In the genomic region with DNA sequence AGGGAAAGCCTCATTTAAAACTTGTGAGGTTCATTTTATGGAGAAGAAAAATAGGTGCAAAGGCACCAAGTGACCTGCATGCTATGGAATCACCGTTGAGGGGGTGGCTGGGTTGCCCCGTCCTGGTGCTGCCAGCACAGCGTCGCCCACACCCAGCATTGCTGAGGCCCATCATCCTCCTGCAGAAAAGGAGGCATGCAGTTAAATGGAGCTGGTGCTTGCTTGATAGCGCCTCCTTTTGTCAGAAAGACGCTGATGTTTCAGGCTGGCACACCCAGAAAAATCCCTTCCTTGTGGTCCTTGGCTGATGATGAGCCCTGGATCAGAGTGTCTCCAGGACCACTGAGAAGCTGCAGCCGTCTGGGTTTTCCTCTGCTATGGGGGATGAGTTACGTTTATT, we compare ENCODE assay signal across 16 cellular contexts. TPM values are rescaled to one million over a fixed set of nuclear protein-coding genes. Genes with fewer than 3 reads are reported as not detected.
DNase-seq lines count a peak whose midpoint lies in the region; ATAC-seq and TF ChIP-seq lines count a peak whose summit lies in the region.
"Had no signal": no experiment of that assay in that cellular context is flagged by ENCODE, and none has a peak within 500 bp of the region (broad histone marks: within the 10 kb centered on the region; RNA-seq: fewer than 3 reads in every experiment).

No MANE protein-coding gene starts in this region.

- no peak for TF ChIP-seq POLR2A in gastrocnemius medialis (IDR thresholded peaks at IDR 0.05)

- H3K36me3 Mint-ChIP-seq in CD4-positive, alpha-beta memory T cell, result peaks cover 30 to 43% of the 10 kb centered on the region in 2 donors

- peak overlapping the region in 5 of 7 donors; percentile 17 to 95 (median 25) for H3K27ac Mint-ChIP-seq in CD4-positive, alpha-beta memory T cell

- WGBS in GM23248 (ENCODE audit: low coverage in 1 of 2, low lambda C conversion rate in 2 of 2, missing lambda C conversion rate in 2 of 2), 2 experiments, result 78 to 80% methylated on average over 8 of the region's 8 CpGs

- H3K4me2 ChIP-seq in PC-3 (ENCODE audit: low read length) (no peak overlapping the region), GM23248 (ENCODE audit: unreplicated experiment) (no peak overlapping the region)

- H3F3A ChIP-seq in PC-3 (ENCODE audit: low read length, unreplicated experiment), result no peaks in the 10 kb centered on the region
- peaks cover 25% of the 10 kb centered on the region for H3F3A ChIP-seq in GM23248 (ENCODE audit: insufficient read depth)

- H3K9me3 ChIP-seq in CD4-positive, alpha-beta memory T cell (ENCODE audit: control insufficient read depth in 1 of 2, low read length in 2 of 2), result no peaks in the 10 kb centered on the region
- H3K9me3 ChIP-seq in PC-3 (ENCODE audit: low read length), result no peaks in the 10 kb centered on the region
- H3K9me3 ChIP-seq in GM23248 (ENCODE audit: low read depth), result no peaks in the 10 kb centered on the region
- H3K9me3 ChIP-seq in effector memory CD4-positive, alpha-beta T cell (ENCODE audit: control insufficient read depth, low read length), result no peaks in the 10 kb centered on the region
- H3K9me3 ChIP-seq in gastrocnemius medialis, result no peaks in the 10 kb centered on the region

- CTCF ChIA-PET in CD4-positive, alpha-beta memory T cell (lab: Charles Lee; ENCODE audit: partially characterized antibody), result no interaction called here
- CTCF ChIA-PET in PC-3 (lab: Charles Lee), result interaction anchor here (0.6 kb wide), 1 partner anchor 35 kb away, joined by 3 read pairs; no protein-coding TSS in a partner anchor

- no TSS peak for BruUV-seq in PC-3 (replicated peaks; lab: Mats Ljungman, UMichigan)

- TF ChIP-seq CTCF in GM12875 (IDR thresholded peaks at IDR 0.05; ENCODE audit: borderline replicate concordance, insufficient read depth, low read depth, low read length), result 0 out of 2 replicates have a peak, but pooled peaks have one; percentile 7
- peak; percentile 31; the same call in 1 of the 2 replicates for TF ChIP-seq CTCF in PC-3 (conservative IDR thresholded peaks at IDR 0.05; ENCODE audit: low read depth, low read length)
- peak; percentile 9 for TF ChIP-seq CTCF in epithelial cell of proximal tubule (conservative IDR thresholded peaks at IDR 0.05; ENCODE audit: low read depth, low read length)
- TF ChIP-seq CTCF in gastrocnemius medialis (IDR thresholded peaks at IDR 0.05 in 4 of 5, conservative IDR thresholded peaks at IDR 0.05 in 1 of 5), result no peak

- peaks cover 0 to 2% (median 0%) of the 10 kb centered on the region in 8 donors for H3K9me3 Mint-ChIP-seq in CD4-positive, alpha-beta memory T cell
- H3K9me3 Mint-ChIP-seq: CD4-positive, CD25-positive, alpha-beta regulatory T cell had no signal

- no peaks in the 10 kb centered on the region for H3K27me3 Mint-ChIP-seq in CD4-positive, alpha-beta memory T cell
- H3K27me3 Mint-ChIP-seq: CD4-positive, CD25-positive, alpha-beta regulatory T cell had no signal

- no peak overlapping the region for H3K4me3 ChIP-seq in CD4-positive, alpha-beta memory T cell (ENCODE audit: low read length in 2 of 2)
- no peak overlapping the region for H3K4me3 ChIP-seq in GM12875 (ENCODE audit: low read depth, low read length)
- no peak overlapping the region for H3K4me3 ChIP-seq in PC-3 (ENCODE audit: low read length)
- H3K4me3 ChIP-seq in epithelial cell of proximal tubule (ENCODE audit: low read depth, low read length), result no peak overlapping the region
- H3K4me3 ChIP-seq in GM23248, result no peak overlapping the region
- H3K4me3 ChIP-seq in effector memory CD4-positive, alpha-beta T cell (ENCODE audit: insufficient read depth, low read depth, low read length, poor library complexity, severe bottlenecking), result no peak overlapping the region
- H3K4me3 ChIP-seq in gastrocnemius medialis, result no peak overlapping the region
- H3K4me3 ChIP-seq: coronary artery had no signal

- no peak overlapping the region for H2AFZ ChIP-seq in PC-3 (ENCODE audit: low read length)
- no peak overlapping the region for H2AFZ ChIP-seq in GM23248

- H3K79me2 ChIP-seq in PC-3 (ENCODE audit: low read length), result no peaks in the 10 kb centered on the region
- H3K79me2 ChIP-seq in GM23248 (ENCODE audit: insufficient read depth), result no peaks in the 10 kb centered on the region

- intact Hi-C loops in CD4-positive, alpha-beta memory T cell (cut with micrococcal nuclease), result no loop called here
- intact Hi-C loops in PC-3 (cut with micrococcal nuclease), result no loop called here
- intact Hi-C loops in gastrocnemius medialis (cut with DNase I; ENCODE audit: low total_unique reads), result no loop called here

- peaks cover 22% of the 10 kb centered on the region for H3K4me1 ChIP-seq in CD4-positive, alpha-beta memory T cell (ENCODE audit: insufficient read depth, low read length)
- H3K4me1 ChIP-seq in PC-3 (ENCODE audit: insufficient read depth, low read length) (peaks cover 9% of the 10 kb centered on the region), GM23248 (ENCODE audit: insufficient read depth) (peaks cover 22% of the 10 kb centered on the region), gastrocnemius medialis (peaks cover 11 to 17% of the 10 kb centered on the region in 2 donors)
- H3K4me1 ChIP-seq in effector memory CD4-positive, alpha-beta T cell (ENCODE audit: control insufficient read depth, insufficient read depth, low read length, poor library complexity, severe bottlenecking), result peaks cover 9% of the 10 kb centered on the region

- DNase-seq in CD4-positive, alpha-beta memory T cell, result no peak
- peak; percentile 8 for DNase-seq in PC-3
- DNase-seq in epithelial cell of proximal tubule (ENCODE audit: low read depth), result no peak
- DNase-seq in GM23248, result no peak
- DNase-seq in SK-N-DZ (ENCODE audit: low spot score), result no peak
- DNase-seq in effector memory CD4-positive, alpha-beta T cell, result no peak
- DNase-seq in gastrocnemius medialis, result no peak
- DNase-seq: IMR-90, midbrain, NCI-H2029, NCI-H774, SHP77 had no signal

- H3K9ac ChIP-seq in PC-3 (ENCODE audit: low read length) (no peak overlapping the region), GM23248 (no peak overlapping the region)

- POLR2A ChIA-PET in CD4-positive, alpha-beta memory T cell (lab: Charles Lee; ENCODE audit: partially characterized antibody), result no interaction called here
- POLR2A ChIA-PET in PC-3 (lab: Charles Lee; ENCODE audit: unreplicated experiment), result no interaction called here

- H3K4me3 Mint-ChIP-seq in CD4-positive, alpha-beta memory T cell, result no peak overlapping the region

- no peak overlapping the region for H3K27ac ChIP-seq in CD4-positive, alpha-beta memory T cell (ENCODE audit: low read depth, low read length)
- H3K27ac ChIP-seq in PC-3 (ENCODE audit: low read length), result no peak overlapping the region
- no peak overlapping the region for H3K27ac ChIP-seq in GM23248
- H3K27ac ChIP-seq in effector memory CD4-positive, alpha-beta T cell (ENCODE audit: insufficient read depth, low read length, poor library complexity, severe bottlenecking), result no peak overlapping the region
- H3K27ac ChIP-seq in gastrocnemius medialis, result no peak overlapping the region
- H3K27ac ChIP-seq: VCaP had no signal

- ATAC-seq in PC-3 (no peak), gastrocnemius medialis (no peak)

- peaks cover 15 to 35% (median 24%) of the 10 kb centered on the region in 4 donors for H3K4me1 Mint-ChIP-seq in CD4-positive, alpha-beta memory T cell

- in situ Hi-C loops in GM23248 (cut with MboI), result no loop called here
- in situ Hi-C loops in gastrocnemius medialis (cut with MboI; ENCODE audit: low sequenced_read_pairs in 4 of 4), result no loop called here

- H3K36me3 ChIP-seq in CD4-positive, alpha-beta memory T cell (ENCODE audit: insufficient read depth, low read length), result peaks cover 5% of the 10 kb centered on the region
- no peaks in the 10 kb centered on the region for H3K36me3 ChIP-seq in PC-3 (ENCODE audit: low read depth, low read length)
- H3K36me3 ChIP-seq in GM23248 (ENCODE audit: low read depth), result peaks cover 24% of the 10 kb centered on the region
- H3K36me3 ChIP-seq in effector memory CD4-positive, alpha-beta T cell (ENCODE audit: control insufficient read depth, insufficient read depth, low read length), result peaks cover 8% of the 10 kb centered on the region
- no peaks in the 10 kb centered on the region for H3K36me3 ChIP-seq in gastrocnemius medialis

- H3K9me2 ChIP-seq in PC-3 (replicated peaks; ENCODE audit: low read length) (no peaks in the 10 kb centered on the region), GM23248 (ENCODE audit: insufficient read depth) (no peaks in the 10 kb centered on the region)

- no peaks in the 10 kb centered on the region for H3K27me3 ChIP-seq in CD4-positive, alpha-beta memory T cell (ENCODE audit: insufficient read depth, low read length)
- H3K27me3 ChIP-seq in PC-3 (ENCODE audit: low read length) (no peaks in the 10 kb centered on the region), GM23248 (replicated peaks; ENCODE audit: insufficient read depth) (no peaks in the 10 kb centered on the region), gastrocnemius medialis (no peaks in the 10 kb centered on the region)
- H3K27me3 ChIP-seq in effector memory CD4-positive, alpha-beta T cell (replicated peaks; ENCODE audit: control insufficient read depth, insufficient read depth, low read length, poor library complexity, severe bottlenecking), result no peaks in the 10 kb centered on the region

- H4K20me1 ChIP-seq in PC-3 (ENCODE audit: low read length), result no peaks in the 10 kb centered on the region
- H4K20me1 ChIP-seq in GM23248 (ENCODE audit: insufficient read depth), result no peaks in the 10 kb centered on the region

RNA-seq across cellular contexts. Expression of a gene that starts 36.9 kb away (rescaled TPM):
- total RNA-seq in CD4-positive, alpha-beta memory T cell, result 10 to 100 TPM; 23.6 to 24.3 TPM
- 10 to 100 TPM; 37.1 to 38.9 TPM for polyA plus RNA-seq in CD4-positive, alpha-beta memory T cell
- total RNA-seq in PC-3 (2014; rRNA removed), result 1.2 and 2.6 TPM in 2 replicates
- 2.4 and 5.5 TPM in 2 replicates for total RNA-seq in epithelial cell of proximal tubule
- total RNA-seq in GM23248 (2014; rRNA removed; shearing (Covaris generic)), result 1.6 and 5.7 TPM in 2 replicates
- 13.3 and 15.2 TPM in 2 replicates for polyA plus RNA-seq in GM23248 (2016; fragmentation: Nextera tagmentation; extraction: Ambion mirVana)
- 5.4 and 17.8 TPM in 2 replicates for polyA plus RNA-seq in SK-N-DZ (2014; cell fraction: cytosol; rRNA removed)
- polyA plus RNA-seq in SK-N-DZ (2014; cell fraction: nucleus; rRNA removed), result 3.5 and 4.6 TPM in 2 replicates
- 1 to 10 TPM; 1.8 to 6.0 (median 4.7) TPM for total RNA-seq in gastrocnemius medialis

Comparison
In these comparisons a context has a peak if more than half of its experiments do, and no peak if none do; other contexts are left out.
1. CTCF ChIP-seq: peak in GM12875 (single experiment), PC-3 (single experiment) and epithelial cell of proximal tubule (single experiment); none in gastrocnemius medialis (0 of 5).